In the genomic region with DNA sequence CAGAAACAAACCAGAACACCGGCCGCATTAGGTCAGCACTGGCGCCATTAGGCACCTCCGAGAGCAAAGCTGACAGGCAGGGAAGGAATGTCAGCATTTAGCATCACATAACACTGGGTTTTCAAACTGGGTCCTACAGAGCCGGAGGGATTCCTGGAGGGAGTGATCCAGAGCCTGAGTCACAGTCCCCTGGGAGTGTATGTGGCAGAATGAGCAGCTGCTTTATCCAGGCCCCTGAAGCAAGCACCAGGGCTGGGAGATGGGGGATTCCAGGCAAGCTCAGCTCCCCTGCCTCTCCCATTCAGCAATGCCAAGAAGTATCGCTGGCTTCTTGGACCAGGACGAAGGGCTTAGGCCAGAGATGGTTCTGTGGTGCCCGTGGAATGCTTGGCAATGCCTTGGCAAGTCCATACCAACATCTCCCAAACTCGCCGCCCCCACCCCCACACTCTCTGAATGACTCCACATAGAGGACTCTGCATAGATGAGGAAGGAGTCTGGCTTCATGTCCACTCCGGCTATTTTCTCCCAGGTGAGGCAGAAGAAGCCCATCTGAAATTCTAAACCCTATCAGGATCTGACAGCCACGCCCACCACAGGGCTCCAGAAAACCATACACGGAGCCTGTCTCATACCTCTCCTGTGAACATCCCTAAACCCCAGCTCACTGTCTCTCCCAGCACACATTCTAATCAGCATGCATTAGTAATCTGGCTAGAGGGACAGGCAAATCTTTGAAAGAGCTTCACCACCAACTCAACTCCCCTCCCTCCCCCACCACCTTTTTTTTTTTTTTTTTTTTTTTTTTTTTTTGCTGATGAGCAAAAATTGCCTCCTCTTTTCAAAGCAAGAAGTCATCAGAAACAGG, we compare ENCODE assay signal across 14 cellular contexts. TPM values are rescaled to one million over a fixed set of nuclear protein-coding genes. Genes with fewer than 3 reads are reported as not detected.
DNase-seq lines count a peak whose midpoint lies in the region; ATAC-seq and TF ChIP-seq lines count a peak whose summit lies in the region.
"Had no signal": no experiment of that assay in that cellular context is flagged by ENCODE, and none has a peak within 500 bp of the region (broad histone marks: within the 10 kb centered on the region; RNA-seq: fewer than 3 reads in every experiment).

No MANE protein-coding gene starts in this region.

- no peaks in the 10 kb centered on the region for H3K27me3 Mint-ChIP-seq in stimulated activated naive B cell treated with anti-CD40 and anti-IgM and Interleukin-4, amounts not matched to agents 10 μg/mL and 1 μg/mL and 100 μg/mL, for 72 hours
- H3K27me3 Mint-ChIP-seq: stimulated activated naive CD8-positive, alpha-beta T cell treated with anti-CD3 and anti-CD28 coated beads, Interleukin-15, Interleukin-2, amounts not matched to agents 100 ng/mL and 50 ng/mL, for 24 hours had no signal

- no peaks in the 10 kb centered on the region for H3K36me3 Mint-ChIP-seq in stimulated activated naive B cell treated with anti-CD40 and anti-IgM and Interleukin-4, amounts not matched to agents 10 μg/mL and 1 μg/mL and 100 μg/mL, for 72 hours

- peak; percentile 32 for ATAC-seq in Right ventricle myocardium inferior
- ATAC-seq in stimulated activated naive B cell treated with anti-CD40 and anti-IgM and Interleukin-4, amounts not matched to agents 10 μg/mL and 1 μg/mL and 100 μg/mL, for 72 hours (replicated peaks): no peak
- ATAC-seq: Panc1 had no signal

- no peaks in the 10 kb centered on the region for H3K9me3 Mint-ChIP-seq in stimulated activated naive B cell treated with anti-CD40 and anti-IgM and Interleukin-4, amounts not matched to agents 10 μg/mL and 1 μg/mL and 100 μg/mL, for 72 hours
- H3K9me3 Mint-ChIP-seq: stimulated activated naive CD8-positive, alpha-beta T cell treated with anti-CD3 and anti-CD28 coated beads, Interleukin-15, Interleukin-2, amounts not matched to agents 100 ng/mL and 50 ng/mL, for 24 hours had no signal

- H3K4me1 ChIP-seq in right atrium auricular region (peaks cover 0 to 10% of the 10 kb centered on the region in 2 donors), adipocyte (ENCODE audit: control insufficient read depth, insufficient read depth, low read length) (peaks cover 13% of the 10 kb centered on the region)

- peaks cover 9 to 22% of the 10 kb centered on the region in 2 donors for H3K4me1 Mint-ChIP-seq in stimulated activated naive B cell treated with anti-CD40 and anti-IgM and Interleukin-4, amounts not matched to agents 10 μg/mL and 1 μg/mL and 100 μg/mL, for 72 hours

- no peak overlapping the region for H3K4me3 Mint-ChIP-seq in stimulated activated naive B cell treated with anti-CD40 and anti-IgM and Interleukin-4, amounts not matched to agents 10 μg/mL and 1 μg/mL and 100 μg/mL, for 72 hours
- H3K4me3 Mint-ChIP-seq: stimulated activated naive CD8-positive, alpha-beta T cell treated with anti-CD3 and anti-CD28 coated beads, Interleukin-15, Interleukin-2, amounts not matched to agents 100 ng/mL and 50 ng/mL, for 24 hours had no signal

- H3K27me3 ChIP-seq in right atrium auricular region (no peaks in the 10 kb centered on the region), adipocyte (replicated peaks; ENCODE audit: control insufficient read depth, insufficient read depth, low read length) (no peaks in the 10 kb centered on the region)
- H3K27me3 ChIP-seq: neutrophil had no signal

- no peak for TF ChIP-seq CTCF in right atrium auricular region (IDR thresholded peaks at IDR 0.05)

- DNase-seq in Right ventricle myocardium inferior (ENCODE audit: missing footprints) (no peak), right atrium auricular region (ENCODE audit: low spot score) (no peak), adipocyte (ENCODE audit: low read depth) (peak; percentile 80), iPS DF 19.7 (ENCODE audit: low read depth, low spot score) (peak; percentile 72), stromal cell of bone marrow (ENCODE audit: low read depth) (peak; percentile 38), foreskin melanocyte (no peak), ecto neural progenitor cell (ENCODE audit: low spot score) (no peak)
- no peak for DNase-seq in stimulated activated naive B cell treated with anti-CD40 and anti-IgM and Interleukin-4, amounts not matched to agents 10 μg/mL and 1 μg/mL and 100 μg/mL, for 72 hours
- DNase-seq: 8988T, Kasumi-1, T-helper 9 cell had no signal

- H3K27ac ChIP-seq in right atrium auricular region: no peak overlapping the region
- H3K27ac ChIP-seq: neutrophil had no signal

- H3K9me3 ChIP-seq in right atrium auricular region: no peaks in the 10 kb centered on the region
- H3K9me3 ChIP-seq in adipocyte (ENCODE audit: control insufficient read depth, low read length): no peaks in the 10 kb centered on the region
- H3K9me3 ChIP-seq: neutrophil had no signal

- H3K36me3 ChIP-seq in right atrium auricular region: no peaks in the 10 kb centered on the region
- H3K36me3 ChIP-seq in adipocyte (ENCODE audit: control insufficient read depth, insufficient read depth, low read length, severe bottlenecking): no peaks in the 10 kb centered on the region
- H3K36me3 ChIP-seq: neutrophil had no signal

- H3K4me3 ChIP-seq in right atrium auricular region: no peak overlapping the region
- peak overlapping the region; percentile 31 for H3K4me3 ChIP-seq in adipocyte (ENCODE audit: low read length)

- intact Hi-C loops in Right ventricle myocardium inferior (cut with DNase I): no loop called here

- H3K27ac Mint-ChIP-seq in stimulated activated naive B cell treated with anti-CD40 and anti-IgM and Interleukin-4, amounts not matched to agents 10 μg/mL and 1 μg/mL and 100 μg/mL, for 72 hours: no peak overlapping the region
- H3K27ac Mint-ChIP-seq: stimulated activated naive CD8-positive, alpha-beta T cell treated with anti-CD3 and anti-CD28 coated beads, Interleukin-15, Interleukin-2, amounts not matched to agents 100 ng/mL and 50 ng/mL, for 24 hours had no signal

- peak overlapping the region; percentile 44 for H3K9ac ChIP-seq in adipocyte (ENCODE audit: low read length)

RNA-seq across cellular contexts. Expression of gene GAS7, which starts 20.3 kb away (rescaled TPM):
- 90.5 TPM for total RNA-seq in Right ventricle myocardium inferior
- 100 to 1,000 TPM in 1 of 2 donors, 10 to 100 TPM in 1; 79.7 to 113 TPM for total RNA-seq in right atrium auricular region

Comparison
In these comparisons a context has a peak if more than half of its experiments do, and no peak if none do; other contexts are left out.
1. DNase-seq: peak in adipocyte (single experiment), iPS DF 19.7 (single experiment) and stromal cell of bone marrow (single experiment); none in Right ventricle myocardium inferior (single experiment), right atrium auricular region (single experiment), foreskin melanocyte (single experiment), stimulated activated naive B cell treated with anti-CD40 and anti-IgM and Interleukin-4, amounts not matched to agents 10 μg/mL and 1 μg/mL and 100 μg/mL, for 72 hours (single experiment) and ecto neural progenitor cell (single experiment).